19 cellular contexts compared by ENCODE assay signal in the genomic region with DNA sequence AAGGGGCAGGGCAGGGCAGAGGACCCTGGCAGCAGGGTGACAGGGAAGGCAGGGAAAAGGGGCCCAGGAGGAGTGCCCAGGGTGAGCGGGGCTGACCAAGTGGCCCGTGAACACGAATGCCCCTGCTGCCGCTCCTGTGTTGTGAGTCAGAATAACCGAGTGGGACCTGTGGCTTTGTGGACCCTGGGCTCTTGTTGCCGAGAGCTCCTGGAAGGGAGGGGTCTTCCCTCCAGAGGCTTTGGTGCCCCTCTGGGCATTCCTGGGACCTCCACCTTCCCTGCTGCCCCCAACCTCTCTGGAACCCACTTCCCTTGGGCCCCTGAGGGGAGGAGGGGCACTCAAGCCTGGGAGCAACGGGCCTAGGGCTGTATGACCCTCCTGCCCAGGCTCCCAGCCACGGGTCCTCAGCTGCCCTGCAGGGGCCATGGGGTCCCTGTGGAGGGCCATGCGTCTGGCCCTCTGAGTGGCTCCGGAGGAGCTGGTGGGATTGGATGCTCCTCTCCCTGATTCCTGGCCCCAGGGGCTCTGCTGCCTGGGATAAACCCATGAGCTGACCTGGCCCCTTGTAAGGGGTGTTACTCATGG.
"Had no signal": no experiment of that assay in that cellular context is flagged by ENCODE, and none has a peak within 500 bp of the region (broad histone marks: within the 10 kb centered on the region; RNA-seq: fewer than 3 reads in every experiment).

No MANE protein-coding gene starts in this region.

- H3K4me3 ChIP-seq: body of pancreas, colonic mucosa, lower lobe of right lung, neural progenitor cell, pancreas, sigmoid colon, thoracic aorta had no signal

- H3K27me3 ChIP-seq: body of pancreas, colonic mucosa, foreskin keratinocyte, neural progenitor cell, sigmoid colon had no signal

- H3K4me1 ChIP-seq: body of pancreas, colonic mucosa, foreskin keratinocyte, lower lobe of right lung, neural progenitor cell, pancreas, sigmoid colon had no signal

- DNase-seq: activated CD4-positive, alpha-beta memory T cell treated with anti-CD3 and anti-CD28 coated beads, Interleukin-2, amount 10 ng/mL, durations not matched to agents 7 days and 5 days; activated CD4-positive, alpha-beta T cell treated with anti-CD3 and anti-CD28 coated beads for 1 hour; amygdala; central memory CD4-positive, alpha-beta T cell; effector CD8-positive, alpha-beta T cell; foreskin keratinocyte; glutamatergic neuron; kidney glomerular epithelial cell; lower lobe of right lung; sigmoid colon; SK-N-SH; stimulated activated CD4-positive, alpha-beta T cell treated with anti-CD3 and anti-CD28 coated beads, Interleukin-2, amount 100 ng/mL, for 24 hours; T-helper 9 cell had no signal

- H3K36me3 ChIP-seq: colonic mucosa, lower lobe of right lung, neural progenitor cell, pancreas, sigmoid colon, thoracic aorta had no signal

- H3K27ac ChIP-seq: body of pancreas, colonic mucosa, foreskin keratinocyte, lower lobe of right lung, neural progenitor cell, pancreas, sigmoid colon, thoracic aorta had no signal

- H3K9me3 ChIP-seq: body of pancreas, colonic mucosa, lower lobe of right lung, pancreas, sigmoid colon, SK-N-SH, thoracic aorta had no signal

- ATAC-seq: body of pancreas, foreskin keratinocyte, lower lobe of right lung, pancreas, T-cell had no signal
